In the genomic region with DNA sequence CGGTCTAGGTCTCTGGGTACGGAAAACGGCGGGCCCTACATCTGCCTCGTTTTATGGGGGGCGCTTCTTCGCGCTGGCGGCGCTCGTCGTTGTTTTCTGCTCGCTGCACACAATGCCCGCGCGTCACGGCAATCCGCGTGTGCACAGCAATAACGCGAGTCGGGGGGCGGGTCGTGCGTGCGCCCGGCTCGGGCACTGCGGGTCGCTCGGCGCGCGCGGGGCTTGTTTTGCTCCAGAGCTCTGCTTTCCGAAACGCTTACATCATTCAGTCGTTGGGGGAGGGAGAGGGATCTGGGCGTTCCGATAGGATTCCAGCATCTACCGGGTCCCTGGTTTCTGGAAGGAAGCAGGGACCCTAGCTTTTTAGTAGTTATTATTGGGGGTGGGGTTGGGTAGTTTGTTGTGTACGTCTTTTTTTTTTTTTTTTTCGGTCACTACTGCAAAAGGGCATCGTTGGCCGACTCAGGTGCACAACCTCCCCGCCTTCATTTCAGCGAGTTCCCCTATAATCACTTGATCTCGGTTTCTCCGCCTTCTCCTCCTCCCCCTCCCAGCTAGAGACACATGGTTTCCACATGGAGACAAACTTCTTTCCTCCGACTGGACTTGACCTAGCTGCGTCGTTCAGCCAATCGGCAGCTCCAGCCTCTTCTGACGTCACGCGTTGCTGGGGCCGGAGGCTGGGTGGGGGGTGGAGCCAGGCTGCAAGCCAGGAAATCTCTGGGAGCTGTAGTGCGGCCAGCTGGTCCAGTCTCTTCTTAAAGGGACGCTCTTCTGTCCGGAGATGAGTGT, we compare ENCODE assay signal across 1 cellular context.
TF ChIP-seq lines count a peak whose summit lies in the region.

No MANE protein-coding gene starts in this region.

TF ChIP-seq in HepG2, 621 proteins besides CTCF, POLR2A, EP300 and RAD21 (continued from another document and continues in another):
- TF ChIP-seq, protein P1, sequence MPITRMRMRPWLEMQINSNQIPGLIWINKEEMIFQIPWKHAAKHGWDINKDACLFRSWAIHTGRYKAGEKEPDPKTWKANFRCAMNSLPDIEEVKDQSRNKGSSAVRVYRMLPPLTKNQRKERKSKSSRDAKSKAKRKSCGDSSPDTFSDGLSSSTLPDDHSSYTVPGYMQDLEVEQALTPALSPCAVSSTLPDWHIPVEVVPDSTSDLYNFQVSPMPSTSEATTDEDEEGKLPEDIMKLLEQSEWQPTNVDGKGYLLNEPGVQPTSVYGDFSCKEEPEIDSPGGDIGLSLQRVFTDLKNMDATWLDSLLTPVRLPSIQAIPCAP (CRISPR knock-in tag; IDR thresholded peaks at IDR 0.05; ENCODE audit: low read depth) = no peak
- TF ChIP-seq, protein P2, sequence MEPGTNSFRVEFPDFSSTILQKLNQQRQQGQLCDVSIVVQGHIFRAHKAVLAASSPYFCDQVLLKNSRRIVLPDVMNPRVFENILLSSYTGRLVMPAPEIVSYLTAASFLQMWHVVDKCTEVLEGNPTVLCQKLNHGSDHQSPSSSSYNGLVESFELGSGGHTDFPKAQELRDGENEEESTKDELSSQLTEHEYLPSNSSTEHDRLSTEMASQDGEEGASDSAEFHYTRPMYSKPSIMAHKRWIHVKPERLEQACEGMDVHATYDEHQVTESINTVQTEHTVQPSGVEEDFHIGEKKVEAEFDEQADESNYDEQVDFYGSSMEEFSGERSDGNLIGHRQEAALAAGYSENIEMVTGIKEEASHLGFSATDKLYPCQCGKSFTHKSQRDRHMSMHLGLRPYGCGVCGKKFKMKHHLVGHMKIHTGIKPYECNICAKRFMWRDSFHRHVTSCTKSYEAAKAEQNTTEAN (CRISPR knock-in tag; conservative IDR thresholded peaks at IDR 0.05) = no peak
- TF ChIP-seq HMG20A (CRISPR knock-in tag; IDR thresholded peaks at IDR 0.05; ENCODE audit: borderline replicate concordance) = no peak
- TF ChIP-seq, protein P3, sequence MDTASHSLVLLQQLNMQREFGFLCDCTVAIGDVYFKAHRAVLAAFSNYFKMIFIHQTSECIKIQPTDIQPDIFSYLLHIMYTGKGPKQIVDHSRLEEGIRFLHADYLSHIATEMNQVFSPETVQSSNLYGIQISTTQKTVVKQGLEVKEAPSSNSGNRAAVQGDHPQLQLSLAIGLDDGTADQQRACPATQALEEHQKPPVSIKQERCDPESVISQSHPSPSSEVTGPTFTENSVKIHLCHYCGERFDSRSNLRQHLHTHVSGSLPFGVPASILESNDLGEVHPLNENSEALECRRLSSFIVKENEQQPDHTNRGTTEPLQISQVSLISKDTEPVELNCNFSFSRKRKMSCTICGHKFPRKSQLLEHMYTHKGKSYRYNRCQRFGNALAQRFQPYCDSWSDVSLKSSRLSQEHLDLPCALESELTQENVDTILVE (CRISPR knock-in tag; IDR thresholded peaks at IDR 0.05) = no peak
- TF ChIP-seq ZNF431 (CRISPR knock-in tag; IDR thresholded peaks at IDR 0.05; ENCODE audit: borderline replicate concordance, low read depth) = no peak
- TF ChIP-seq, protein P4, sequence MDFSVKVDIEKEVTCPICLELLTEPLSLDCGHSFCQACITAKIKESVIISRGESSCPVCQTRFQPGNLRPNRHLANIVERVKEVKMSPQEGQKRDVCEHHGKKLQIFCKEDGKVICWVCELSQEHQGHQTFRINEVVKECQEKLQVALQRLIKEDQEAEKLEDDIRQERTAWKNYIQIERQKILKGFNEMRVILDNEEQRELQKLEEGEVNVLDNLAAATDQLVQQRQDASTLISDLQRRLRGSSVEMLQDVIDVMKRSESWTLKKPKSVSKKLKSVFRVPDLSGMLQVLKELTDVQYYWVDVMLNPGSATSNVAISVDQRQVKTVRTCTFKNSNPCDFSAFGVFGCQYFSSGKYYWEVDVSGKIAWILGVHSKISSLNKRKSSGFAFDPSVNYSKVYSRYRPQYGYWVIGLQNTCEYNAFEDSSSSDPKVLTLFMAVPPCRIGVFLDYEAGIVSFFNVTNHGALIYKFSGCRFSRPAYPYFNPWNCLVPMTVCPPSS (IDR thresholded peaks at IDR 0.05) = no peak
- 0 out of 2 replicates have a peak, but pooled peaks have one; percentile 35 for TF ChIP-seq REPIN1 (CRISPR knock-in tag; IDR thresholded peaks at IDR 0.05; ENCODE audit: borderline replicate concordance, low read depth)
- no peak for TF ChIP-seq BORCS8-MEF2B (CRISPR knock-in tag; IDR thresholded peaks at IDR 0.05)
- TF ChIP-seq MAF1 (CRISPR knock-in tag; IDR thresholded peaks at IDR 0.05; ENCODE audit: borderline replicate concordance) = no peak
- no peak for TF ChIP-seq FOXA1 (IDR thresholded peaks at IDR 0.05)
- no peak; the same call in 1 of the 2 replicates for TF ChIP-seq FOXA1 (CRISPR knock-in tag; IDR thresholded peaks at IDR 0.05)
- TF ChIP-seq TBP (CRISPR knock-in tag; IDR thresholded peaks at IDR 0.05) = no peak
- no peak; the same call in 1 of the 2 replicates for TF ChIP-seq SNAPC2 (CRISPR knock-in tag; IDR thresholded peaks at IDR 0.05)
- TF ChIP-seq, protein P5, sequence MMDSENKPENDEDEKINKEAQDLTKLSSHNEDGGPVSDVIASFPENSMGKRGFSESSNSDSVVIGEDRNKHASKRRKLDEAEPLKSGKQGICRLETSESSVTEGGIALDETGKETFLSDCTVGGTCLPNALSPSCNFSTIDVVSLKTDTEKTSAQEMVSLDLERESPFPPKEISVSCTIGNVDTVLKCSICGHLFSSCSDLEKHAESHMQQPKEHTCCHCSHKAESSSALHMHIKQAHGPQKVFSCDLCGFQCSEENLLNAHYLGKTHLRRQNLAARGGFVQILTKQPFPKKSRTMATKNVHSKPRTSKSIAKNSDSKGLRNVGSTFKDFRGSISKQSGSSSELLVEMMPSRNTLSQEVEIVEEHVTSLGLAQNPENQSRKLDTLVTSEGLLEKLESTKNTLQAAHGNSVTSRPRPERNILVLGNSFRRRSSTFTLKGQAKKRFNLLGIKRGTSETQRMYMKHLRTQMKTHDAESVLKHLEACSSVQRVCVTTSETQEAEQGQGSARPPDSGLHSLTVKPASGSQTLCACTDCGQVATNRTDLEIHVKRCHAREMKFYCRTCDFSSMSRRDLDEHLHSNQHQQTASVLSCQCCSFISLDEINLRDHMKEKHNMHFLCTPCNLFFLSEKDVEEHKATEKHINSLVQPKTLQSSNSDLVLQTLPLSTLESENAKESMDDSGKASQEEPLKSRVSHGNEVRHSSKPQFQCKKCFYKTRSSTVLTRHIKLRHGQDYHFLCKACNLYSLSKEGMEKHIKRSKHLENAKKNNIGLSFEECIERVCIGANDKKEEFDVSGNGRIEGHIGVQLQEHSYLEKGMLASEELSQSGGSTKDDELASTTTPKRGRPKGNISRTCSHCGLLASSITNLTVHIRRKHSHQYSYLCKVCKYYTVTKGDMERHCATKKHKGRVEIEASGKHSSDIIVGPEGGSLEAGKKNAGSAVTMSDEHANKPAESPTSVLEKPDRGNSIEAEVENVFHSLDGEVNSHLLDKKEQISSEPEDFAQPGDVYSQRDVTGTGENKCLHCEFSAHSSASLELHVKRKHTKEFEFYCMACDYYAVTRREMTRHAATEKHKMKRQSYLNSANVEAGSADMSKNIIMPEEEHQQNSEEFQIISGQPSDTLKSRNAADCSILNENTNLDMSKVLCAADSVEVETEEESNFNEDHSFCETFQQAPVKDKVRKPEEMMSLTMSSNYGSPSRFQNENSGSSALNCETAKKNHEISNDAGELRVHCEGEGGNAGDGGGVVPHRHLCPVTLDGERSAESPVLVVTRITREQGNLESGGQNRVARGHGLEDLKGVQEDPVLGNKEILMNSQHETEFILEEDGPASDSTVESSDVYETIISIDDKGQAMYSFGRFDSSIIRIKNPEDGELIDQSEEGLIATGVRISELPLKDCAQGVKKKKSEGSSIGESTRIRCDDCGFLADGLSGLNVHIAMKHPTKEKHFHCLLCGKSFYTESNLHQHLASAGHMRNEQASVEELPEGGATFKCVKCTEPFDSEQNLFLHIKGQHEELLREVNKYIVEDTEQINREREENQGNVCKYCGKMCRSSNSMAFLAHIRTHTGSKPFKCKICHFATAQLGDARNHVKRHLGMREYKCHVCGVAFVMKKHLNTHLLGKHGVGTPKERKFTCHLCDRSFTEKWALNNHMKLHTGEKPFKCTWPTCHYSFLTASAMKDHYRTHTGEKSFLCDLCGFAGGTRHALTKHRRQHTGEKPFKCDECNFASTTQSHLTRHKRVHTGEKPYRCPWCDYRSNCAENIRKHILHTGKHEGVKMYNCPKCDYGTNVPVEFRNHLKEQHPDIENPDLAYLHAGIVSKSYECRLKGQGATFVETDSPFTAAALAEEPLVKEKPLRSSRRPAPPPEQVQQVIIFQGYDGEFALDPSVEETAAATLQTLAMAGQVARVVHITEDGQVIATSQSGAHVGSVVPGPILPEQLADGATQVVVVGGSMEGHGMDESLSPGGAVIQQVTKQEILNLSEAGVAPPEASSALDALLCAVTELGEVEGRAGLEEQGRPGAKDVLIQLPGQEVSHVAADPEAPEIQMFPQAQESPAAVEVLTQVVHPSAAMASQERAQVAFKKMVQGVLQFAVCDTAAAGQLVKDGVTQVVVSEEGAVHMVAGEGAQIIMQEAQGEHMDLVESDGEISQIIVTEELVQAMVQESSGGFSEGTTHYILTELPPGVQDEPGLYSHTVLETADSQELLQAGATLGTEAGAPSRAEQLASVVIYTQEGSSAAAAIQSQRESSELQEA (CRISPR knock-in tag; IDR thresholded peaks at IDR 0.05; ENCODE audit: not compliant biosample characterization) = peak; percentile 7
- no peak for TF ChIP-seq TEAD3 (CRISPR knock-in tag; optimal IDR thresholded peaks at IDR 0.05; ENCODE audit: borderline replicate concordance)
- no peak for TF ChIP-seq NFIB (CRISPR knock-in tag; IDR thresholded peaks at IDR 0.05; ENCODE audit: borderline replicate concordance)
- no peak for TF ChIP-seq ZFP82 (CRISPR knock-in tag; IDR thresholded peaks at IDR 0.05; ENCODE audit: borderline replicate concordance)
- no peak for TF ChIP-seq CENPT (CRISPR knock-in tag; IDR thresholded peaks at IDR 0.05; ENCODE audit: low read depth)
- peak; percentile 97; the same call in 2 of the 3 replicates for TF ChIP-seq MXI1 (IDR thresholded peaks at IDR 0.05; ENCODE audit: borderline replicate concordance, low read depth, low read length)
- TF ChIP-seq ZNF24 (IDR thresholded peaks at IDR 0.05) = no peak
- TF ChIP-seq YEATS4 (CRISPR knock-in tag; IDR thresholded peaks at IDR 0.05; ENCODE audit: borderline replicate concordance) = no peak
- peak; percentile 30; the same call in 1 of the 2 replicates for TF ChIP-seq GATAD2A (CRISPR knock-in tag; IDR thresholded peaks at IDR 0.05)
- TF ChIP-seq, protein P6, sequence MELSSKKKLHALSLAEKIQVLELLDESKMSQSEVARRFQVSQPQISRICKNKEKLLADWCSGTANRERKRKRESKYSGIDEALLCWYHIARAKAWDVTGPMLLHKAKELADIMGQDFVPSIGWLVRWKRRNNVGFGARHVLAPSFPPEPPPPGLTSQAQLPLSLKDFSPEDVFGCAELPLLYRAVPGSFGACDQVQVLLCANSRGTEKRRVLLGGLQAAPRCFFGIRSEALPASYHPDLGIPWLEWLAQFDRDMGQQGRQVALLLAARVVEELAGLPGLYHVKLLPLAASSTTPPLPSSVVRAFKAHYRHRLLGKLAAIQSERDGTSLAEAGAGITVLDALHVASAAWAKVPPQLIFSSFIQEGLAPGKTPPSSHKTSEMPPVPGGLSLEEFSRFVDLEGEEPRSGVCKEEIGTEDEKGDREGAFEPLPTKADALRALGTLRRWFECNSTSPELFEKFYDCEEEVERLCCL (CRISPR knock-in tag; IDR thresholded peaks at IDR 0.05; ENCODE audit: borderline replicate concordance) = no peak
- TF ChIP-seq, protein P7, sequence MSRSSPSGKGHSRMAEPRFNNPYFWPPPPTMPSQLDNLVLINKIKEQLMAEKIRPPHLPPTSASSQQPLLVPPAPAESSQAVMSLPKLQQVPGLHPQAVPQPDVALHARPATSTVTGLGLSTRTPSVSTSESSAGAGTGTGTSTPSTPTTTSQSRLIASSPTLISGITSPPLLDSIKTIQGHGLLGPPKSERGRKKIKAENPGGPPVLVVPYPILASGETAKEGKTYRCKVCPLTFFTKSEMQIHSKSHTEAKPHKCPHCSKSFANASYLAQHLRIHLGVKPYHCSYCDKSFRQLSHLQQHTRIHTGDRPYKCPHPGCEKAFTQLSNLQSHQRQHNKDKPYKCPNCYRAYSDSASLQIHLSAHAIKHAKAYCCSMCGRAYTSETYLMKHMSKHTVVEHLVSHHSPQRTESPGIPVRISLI (CRISPR knock-in tag; IDR thresholded peaks at IDR 0.05; ENCODE audit: borderline replicate concordance) = peak; percentile 21; the same call in 1 of the 2 replicates
- no peak for TF ChIP-seq HNF4A (CRISPR knock-in tag; IDR thresholded peaks at IDR 0.05)
- TF ChIP-seq FOXM1 (CRISPR knock-in tag; IDR thresholded peaks at IDR 0.05) = no peak
- no peak for TF ChIP-seq NONO (IDR thresholded peaks at IDR 0.05)
- TF ChIP-seq NONO (CRISPR knock-in tag; conservative IDR thresholded peaks at IDR 0.05) = no peak
- TF ChIP-seq, protein P8, sequence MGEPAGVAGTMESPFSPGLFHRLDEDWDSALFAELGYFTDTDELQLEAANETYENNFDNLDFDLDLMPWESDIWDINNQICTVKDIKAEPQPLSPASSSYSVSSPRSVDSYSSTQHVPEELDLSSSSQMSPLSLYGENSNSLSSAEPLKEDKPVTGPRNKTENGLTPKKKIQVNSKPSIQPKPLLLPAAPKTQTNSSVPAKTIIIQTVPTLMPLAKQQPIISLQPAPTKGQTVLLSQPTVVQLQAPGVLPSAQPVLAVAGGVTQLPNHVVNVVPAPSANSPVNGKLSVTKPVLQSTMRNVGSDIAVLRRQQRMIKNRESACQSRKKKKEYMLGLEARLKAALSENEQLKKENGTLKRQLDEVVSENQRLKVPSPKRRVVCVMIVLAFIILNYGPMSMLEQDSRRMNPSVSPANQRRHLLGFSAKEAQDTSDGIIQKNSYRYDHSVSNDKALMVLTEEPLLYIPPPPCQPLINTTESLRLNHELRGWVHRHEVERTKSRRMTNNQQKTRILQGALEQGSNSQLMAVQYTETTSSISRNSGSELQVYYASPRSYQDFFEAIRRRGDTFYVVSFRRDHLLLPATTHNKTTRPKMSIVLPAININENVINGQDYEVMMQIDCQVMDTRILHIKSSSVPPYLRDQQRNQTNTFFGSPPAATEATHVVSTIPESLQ (CRISPR knock-in tag; conservative IDR thresholded peaks at IDR 0.05) = no peak
- TF ChIP-seq SMARCE1 (IDR thresholded peaks at IDR 0.05; ENCODE audit: borderline replicate concordance) = no peak
- TF ChIP-seq KDM5A (IDR thresholded peaks at IDR 0.05; ENCODE audit: borderline replicate concordance, low read length) = peak; percentile 53; the same call in 1 of the 2 replicates
- peak; percentile 86 for TF ChIP-seq TAF15 (IDR thresholded peaks at IDR 0.05; ENCODE audit: low read depth, low read length, poor library complexity, severe bottlenecking)
- 0 out of 2 replicates have a peak, but pooled peaks have one; percentile 45 for TF ChIP-seq SIN3A (IDR thresholded peaks at IDR 0.05; ENCODE audit: borderline replicate concordance, low read depth, low read length)
- 0 out of 2 replicates have a peak, but pooled peaks have one; percentile 28 for TF ChIP-seq DPF2 (CRISPR knock-in tag; IDR thresholded peaks at IDR 0.05; ENCODE audit: borderline replicate concordance, low read depth)
- peak; percentile 13; the same call in 1 of the 2 replicates for TF ChIP-seq TGIF2 (CRISPR knock-in tag; IDR thresholded peaks at IDR 0.05)
- no peak for TF ChIP-seq JUNB (CRISPR knock-in tag; IDR thresholded peaks at IDR 0.05; ENCODE audit: borderline replicate concordance)
- no peak for TF ChIP-seq RARG (CRISPR knock-in tag; IDR thresholded peaks at IDR 0.05; ENCODE audit: low read depth)
- TF ChIP-seq, protein P9, sequence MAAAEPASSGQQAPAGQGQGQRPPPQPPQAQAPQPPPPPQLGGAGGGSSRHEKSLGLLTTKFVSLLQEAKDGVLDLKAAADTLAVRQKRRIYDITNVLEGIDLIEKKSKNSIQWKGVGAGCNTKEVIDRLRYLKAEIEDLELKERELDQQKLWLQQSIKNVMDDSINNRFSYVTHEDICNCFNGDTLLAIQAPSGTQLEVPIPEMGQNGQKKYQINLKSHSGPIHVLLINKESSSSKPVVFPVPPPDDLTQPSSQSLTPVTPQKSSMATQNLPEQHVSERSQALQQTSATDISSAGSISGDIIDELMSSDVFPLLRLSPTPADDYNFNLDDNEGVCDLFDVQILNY (CRISPR knock-in tag; conservative IDR thresholded peaks at IDR 0.05) = no peak
